Comparison of ENCODE assay signal across 10 cellular contexts in the genomic region with DNA sequence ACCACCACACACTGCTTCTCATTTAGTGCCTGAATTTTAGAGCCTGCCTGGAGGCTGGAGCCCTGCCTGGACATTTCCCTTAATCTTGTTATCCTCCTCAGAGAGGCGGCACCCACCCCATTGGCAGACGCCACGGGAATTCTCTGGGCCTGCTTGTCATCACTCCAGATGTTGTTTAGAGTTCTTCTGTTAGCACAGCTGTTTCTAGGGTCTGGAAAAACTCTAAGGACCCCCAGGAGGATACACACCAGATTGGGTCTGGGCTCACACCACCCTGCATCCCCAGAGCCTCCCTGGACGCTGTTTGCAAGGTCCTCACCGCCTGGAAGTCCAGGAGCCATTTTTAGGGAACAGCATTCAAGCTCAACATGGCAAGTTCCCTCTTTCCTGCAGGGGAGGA. TPM values are rescaled to one million over a fixed set of nuclear protein-coding genes. Genes with fewer than 3 reads are reported as not detected.
DNase-seq lines count a peak whose midpoint lies in the region; ATAC-seq and TF ChIP-seq lines count a peak whose summit lies in the region.
"Had no signal": no experiment of that assay in that cellular context is flagged by ENCODE, and none has a peak within 500 bp of the region (broad histone marks: within the 10 kb centered on the region; RNA-seq: fewer than 3 reads in every experiment).

No MANE protein-coding gene starts in this region.

- H3K36me3 Mint-ChIP-seq in activated naive CD4-positive, alpha-beta T cell treated with anti-CD3 and anti-CD28 coated beads for 36 hours (ENCODE audit: low read depth) = peaks cover 31% of the 10 kb centered on the region

- H3K4me3 ChIP-seq in cardiac fibroblast (replicated peaks in 1 of 2; ENCODE audit: low read depth in 2 of 2, low read length in 2 of 2) (peak overlapping the region; percentile 48 to 66), mucosa of descending colon (no peak overlapping the region), urinary bladder (ENCODE audit: low read depth, low read length) (peak overlapping the region; percentile 44)

- CTCF ChIA-PET in activated naive CD4-positive, alpha-beta T cell treated with anti-CD3 and anti-CD28 coated beads for 36 hours (lab: Charles Lee) = interaction anchor here (0.7 to 1.3 kb wide), 3 partner anchors 88 to 282 kb away, joined by 3 read pairs; no protein-coding TSS in a partner anchor

- H3K27ac ChIP-seq in urinary bladder (ENCODE audit: low read depth) = peak overlapping the region; percentile 82

- no peaks in the 10 kb centered on the region for H3K9me3 Mint-ChIP-seq in activated naive CD4-positive, alpha-beta T cell treated with anti-CD3 and anti-CD28 coated beads for 36 hours

- H3K9me3 ChIP-seq in mucosa of descending colon = no peaks in the 10 kb centered on the region

- peak overlapping the region; percentile 93 for H3K4me3 Mint-ChIP-seq in activated naive CD4-positive, alpha-beta T cell treated with anti-CD3 and anti-CD28 coated beads for 36 hours

- intact Hi-C loops in activated naive CD4-positive, alpha-beta T cell treated with anti-CD3 and anti-CD28 coated beads for 36 hours (cut with micrococcal nuclease) = loop anchor here (5.0 kb wide), 2 partner anchors 88 to 103 kb away; a partner anchor contains a TSS
- intact Hi-C loops in mucosa of descending colon (cut with DNase I, micrococcal nuclease) = no loop called here

- no peaks in the 10 kb centered on the region for H3K27me3 Mint-ChIP-seq in activated naive CD4-positive, alpha-beta T cell treated with anti-CD3 and anti-CD28 coated beads for 36 hours (ENCODE audit: low read depth)

- ATAC-seq in mucosa of descending colon = peak; percentile 9
- ATAC-seq in HG03354 (IDR thresholded peaks at IDR 0.05; ENCODE audit: poor library complexity, severe bottlenecking, unreplicated experiment) = no peak
- ATAC-seq in GM19455 (IDR thresholded peaks at IDR 0.05; ENCODE audit: unreplicated experiment) = no peak

- TF ChIP-seq CTCF in cardiac fibroblast (IDR thresholded peaks at IDR 0.05; ENCODE audit: low read depth, low read length) = no peak
- TF ChIP-seq CTCF in mucosa of descending colon (IDR thresholded peaks at IDR 0.05) = no peak

- no peak for DNase-seq in activated naive CD4-positive, alpha-beta T cell treated with anti-CD3 and anti-CD28 coated beads for 36 hours
- DNase-seq in activated naive CD4-positive, alpha-beta T cell treated with Interleukin-2 at 50 U/mL for 16 hours = no peak
- peak; percentile 61 to 84 for DNase-seq in cardiac fibroblast (ENCODE audit: low read depth in 2 of 2)
- DNase-seq in mucosa of descending colon = peak in 1 of 3 donors; percentile 20
- DNase-seq in GDM1 (lab: John Stamatoyannopoulos, UW) = no peak
- DNase-seq: DMS153, glutamatergic neuron had no signal

- peak overlapping the region; percentile 84 for H3K27ac Mint-ChIP-seq in activated naive CD4-positive, alpha-beta T cell treated with anti-CD3 and anti-CD28 coated beads for 36 hours

- H3K36me3 ChIP-seq in mucosa of descending colon (ENCODE audit: low read depth) (no peaks in the 10 kb centered on the region), urinary bladder (ENCODE audit: insufficient read depth) (peaks cover 4% of the 10 kb centered on the region)

- peaks cover 53% of the 10 kb centered on the region for H3K4me1 Mint-ChIP-seq in activated naive CD4-positive, alpha-beta T cell treated with anti-CD3 and anti-CD28 coated beads for 36 hours (ENCODE audit: low read depth)

- WGBS in urinary bladder = 27% methylated on average over 5 of the region's 5 CpGs

- H3K4me1 ChIP-seq in mucosa of descending colon (ENCODE audit: low read depth) (peaks cover 2% of the 10 kb centered on the region), urinary bladder (ENCODE audit: insufficient read depth) (peaks cover 2% of the 10 kb centered on the region)

RNA-seq across cellular contexts. Expression of a gene that starts 0.6 kb away (rescaled TPM):
- 10 to 100 TPM; 15.0 to 19.0 TPM for total RNA-seq in activated naive CD4-positive, alpha-beta T cell treated with anti-CD3 and anti-CD28 coated beads for 36 hours
- total RNA-seq in mucosa of descending colon (10 to 100 TPM; 15.7 to 37.4 (median 25.4) TPM), urinary bladder (90.9 TPM)
- polyA plus RNA-seq in urinary bladder = 30.2 TPM

RNA-seq across cellular contexts. Expression of a gene that starts 20.7 kb away (rescaled TPM):
- not detected for total RNA-seq in activated naive CD4-positive, alpha-beta T cell treated with anti-CD3 and anti-CD28 coated beads for 36 hours
- total RNA-seq in mucosa of descending colon = under 1 TPM in 1 of 3 donors, not detected in 2; 0.16 TPM
- 0.90 TPM for total RNA-seq in urinary bladder
- 0.56 TPM for polyA plus RNA-seq in urinary bladder

RNA-seq across cellular contexts. Expression of a gene that starts 42.1 kb away (rescaled TPM):
- not detected for total RNA-seq in activated naive CD4-positive, alpha-beta T cell treated with anti-CD3 and anti-CD28 coated beads for 36 hours
- total RNA-seq in mucosa of descending colon (not detected), urinary bladder (not detected)
- 0.10 TPM for polyA plus RNA-seq in urinary bladder

Comparison
In these comparisons a context has a peak if more than half of its experiments do, and no peak if none do; other contexts are left out.
1. DNase-seq: peak in cardiac fibroblast (2 of 2); none in activated naive CD4-positive, alpha-beta T cell treated with anti-CD3 and anti-CD28 coated beads for 36 hours (single experiment), activated naive CD4-positive, alpha-beta T cell treated with Interleukin-2 at 50 U/mL for 16 hours (single experiment) and GDM1 (single experiment).